20 cellular contexts compared by ENCODE assay signal in genomic region chr12:98343002-98343567, GRCh38.
"Had no signal": no experiment of that assay in that cellular context is flagged by ENCODE, and none has a peak within 500 bp of the region (broad histone marks: within the 10 kb centered on the region; RNA-seq: fewer than 3 reads in every experiment).

No MANE protein-coding gene starts in this region.

- H2AFZ ChIP-seq: hepatocyte had no signal

- H3K9me3 Mint-ChIP-seq: activated T-cell treated with anti-CD3 and anti-CD28 coated beads, Interleukin-2, amount 50 U/mL, for 72 hours; natural killer cell; stimulated activated memory B cell treated with anti-CD40 and anti-IgM and Interleukin-4, amounts not matched to agents 10 μg/mL and 1 μg/mL and 100 μg/mL, for 72 hours had no signal

- H3K36me3 ChIP-seq: cardiac muscle cell, neutrophil, pancreas, right lobe of liver, thoracic aorta, upper lobe of right lung had no signal

- H3K4me1 Mint-ChIP-seq: natural killer cell; stimulated activated memory B cell treated with anti-CD40 and anti-IgM and Interleukin-4, amounts not matched to agents 10 μg/mL and 1 μg/mL and 100 μg/mL, for 72 hours had no signal

- H3K79me2 ChIP-seq: hepatocyte had no signal

- H3K4me2 ChIP-seq: hepatocyte had no signal

- DNase-seq: activated CD4-positive, alpha-beta T cell treated with anti-CD3 and anti-CD28 coated beads, Interleukin-2, amount 50 U/mL, for 1 hour; activated CD4-positive, CD25-positive, alpha-beta regulatory T cell treated with anti-CD3 and anti-CD28 coated beads, Interleukin-2, amount 50 U/mL, for 72 hours; activated CD8-positive, alpha-beta memory T cell treated with anti-CD3 and anti-CD28 coated beads, Interleukin-2, amount 50 U/mL, for 48 hours; activated gamma-delta T cell treated with Interleukin-2 at 50 U/mL for 16 hours; activated T-cell treated with anti-CD3 and anti-CD28 coated beads, Interleukin-2, amount 50 U/mL, for 72 hours; dermis blood vessel endothelial cell; effector memory CD4-positive, alpha-beta T cell; mesenchymal stem cell; natural killer cell; pancreas; right lobe of liver; stimulated activated CD4-positive, alpha-beta T cell treated with anti-CD3 and anti-CD28 coated beads, Interleukin-4, amount 100 ng/mL, for 4 hours; T1000; upper lobe of right lung had no signal

- H3K27ac ChIP-seq: cardiac muscle cell, hepatocyte, neutrophil, pancreas, right lobe of liver, thoracic aorta, upper lobe of right lung had no signal

- H3K4me3 Mint-ChIP-seq: activated naive CD8-positive, alpha-beta T cell; activated T-cell treated with anti-CD3 and anti-CD28 coated beads, Interleukin-2, amount 50 U/mL, for 72 hours; natural killer cell; stimulated activated memory B cell treated with anti-CD40 and anti-IgM and Interleukin-4, amounts not matched to agents 10 μg/mL and 1 μg/mL and 100 μg/mL, for 72 hours had no signal

- H3K4me3 ChIP-seq: cardiac muscle cell, hepatocyte, pancreas, right lobe of liver, thoracic aorta, upper lobe of right lung had no signal

- H3K27me3 ChIP-seq: cardiac muscle cell, hepatocyte, neutrophil, pancreas, right lobe of liver, upper lobe of right lung had no signal

- ATAC-seq: activated T-cell treated with anti-CD3 and anti-CD28 coated beads, Interleukin-2, amount 50 U/mL, for 72 hours; natural killer cell; pancreas; right lobe of liver; stimulated activated memory B cell treated with anti-CD40 and anti-IgM and Interleukin-4, amounts not matched to agents 10 μg/mL and 1 μg/mL and 100 μg/mL, for 72 hours; upper lobe of right lung had no signal

- H3K9me3 ChIP-seq: neutrophil, pancreas, right lobe of liver, thoracic aorta, upper lobe of right lung had no signal

- H3K27me3 Mint-ChIP-seq: stimulated activated memory B cell treated with anti-CD40 and anti-IgM and Interleukin-4, amounts not matched to agents 10 μg/mL and 1 μg/mL and 100 μg/mL, for 72 hours had no signal

- H3K27ac Mint-ChIP-seq: activated naive CD8-positive, alpha-beta T cell; activated T-cell treated with anti-CD3 and anti-CD28 coated beads, Interleukin-2, amount 50 U/mL, for 72 hours; natural killer cell; stimulated activated memory B cell treated with anti-CD40 and anti-IgM and Interleukin-4, amounts not matched to agents 10 μg/mL and 1 μg/mL and 100 μg/mL, for 72 hours had no signal

- H3K4me1 ChIP-seq: pancreas, right lobe of liver, upper lobe of right lung had no signal

- H3K36me3 Mint-ChIP-seq: activated naive CD8-positive, alpha-beta T cell; natural killer cell; stimulated activated memory B cell treated with anti-CD40 and anti-IgM and Interleukin-4, amounts not matched to agents 10 μg/mL and 1 μg/mL and 100 μg/mL, for 72 hours had no signal
